ENCODE assay signal across 10 cellular contexts in genomic region chr13:52348983-52349780, GRCh38. TPM values are rescaled to one million over a fixed set of nuclear protein-coding genes. Genes with fewer than 3 reads are reported as not detected.
DNase-seq lines count a peak whose midpoint lies in the region; ATAC-seq and TF ChIP-seq lines count a peak whose summit lies in the region.
"Had no signal": no experiment of that assay in that cellular context is flagged by ENCODE, and none has a peak within 500 bp of the region (broad histone marks: within the 10 kb centered on the region; RNA-seq: fewer than 3 reads in every experiment).

No MANE protein-coding gene starts in this region.

- in situ Hi-C loops in HAP-1 (cut with MboI; ENCODE audit: low sequenced_read_pairs), result no loop called here

- no peaks in the 10 kb centered on the region for H3K27me3 ChIP-seq in HCT116 (ENCODE audit: insufficient read depth, low read length)
- H3K27me3 ChIP-seq in HAP-1 (ENCODE audit: low read depth), result peaks cover 12% of the 10 kb centered on the region

- no peak overlapping the region for H3K27ac Mint-ChIP-seq in activated naive CD8-positive, alpha-beta T cell treated with anti-CD3 and anti-CD28 coated beads for 36 hours

- intact Hi-C loops in HCT116 (cut with micrococcal nuclease), result loop anchor here (2.0 to 10.0 kb wide), 2 partner anchors 106 to 456 kb away; partner anchors contain the start of gene CKAP2

- CTCF ChIA-PET in HCT116 (lab: Charles Lee), result interaction anchor here (1.9 kb wide), 1 partner anchor 102 kb away, joined by 6 read pairs; the partner anchor contains the start of gene VPS36

- BruUV-seq in HCT116 (replicated peaks; lab: Mats Ljungman, UMichigan), result no TSS peak

- RAD21 ChIA-PET in HCT116 (lab: Charles Lee; ENCODE audit: low non-redundant PET in 1 of 2, low total read pairs in 2 of 2, uncharacterized antibody in 2 of 2, unreplicated experiment in 2 of 2), result no interaction called here

- H3K36me3 ChIP-seq in HCT116 (ENCODE audit: control insufficient read depth in 1 of 2, insufficient read depth in 2 of 2, low read length in 2 of 2) (no peaks in the 10 kb centered on the region), mesodermal cell (ENCODE audit: control insufficient read depth, insufficient read depth, low read length) (no peaks in the 10 kb centered on the region), HAP-1 (replicated peaks) (no peaks in the 10 kb centered on the region)

- H3K4me1 ChIP-seq in HCT116 (ENCODE audit: control insufficient read depth in 1 of 2, insufficient read depth in 2 of 2, low read length in 2 of 2) (peaks cover 22 to 25% of the 10 kb centered on the region in 2 experiments), mesodermal cell (ENCODE audit: control insufficient read depth, insufficient read depth, low read length, poor library complexity, severe bottlenecking) (peaks cover 7% of the 10 kb centered on the region), HAP-1 (no peaks in the 10 kb centered on the region)

- no peak for TF ChIP-seq POLR2A in HCT116 (IDR thresholded peaks at IDR 0.05; ENCODE audit: borderline replicate concordance, extremely low read depth, insufficient read depth, insufficient read length)

- POLR2A ChIA-PET in HCT116 (lab: Charles Lee), result interaction anchor here (0.8 to 1.1 kb wide), 3 partner anchors 9 to 101 kb away, joined by 3 to 5 read pairs (median 3); partner anchors contain the start of gene VPS36

- no peaks in the 10 kb centered on the region for H3K9me2 ChIP-seq in HCT116 (ENCODE audit: insufficient read depth)

- ATAC-seq in HCT116 (peak; percentile 77), GM21526 (IDR thresholded peaks at IDR 0.05; ENCODE audit: low FRiP score, unreplicated experiment) (no peak)

- no peaks in the 10 kb centered on the region for H3K36me3 Mint-ChIP-seq in activated naive CD8-positive, alpha-beta T cell treated with anti-CD3 and anti-CD28 coated beads for 36 hours

- H3K9me3 Mint-ChIP-seq in activated naive CD8-positive, alpha-beta T cell treated with anti-CD3 and anti-CD28 coated beads for 36 hours, result no peaks in the 10 kb centered on the region

- H3K79me2 ChIP-seq in HCT116 (ENCODE audit: insufficient read depth, low read length), result no peaks in the 10 kb centered on the region

- peaks cover 29% of the 10 kb centered on the region for H3K27me3 Mint-ChIP-seq in activated naive CD8-positive, alpha-beta T cell treated with anti-CD3 and anti-CD28 coated beads for 36 hours

- H3K9ac ChIP-seq in HCT116 (ENCODE audit: low read length), result peak overlapping the region; percentile 9; the same call in 1 of the 2 replicates

- H3K27ac ChIP-seq in HCT116 (ENCODE audit: low read depth, low read length) (peak overlapping the region; percentile 39; the same call in 1 of the 2 replicates), mesodermal cell (ENCODE audit: low read depth, low read length, severe bottlenecking) (peak overlapping the region; percentile 26)

- peak overlapping the region; percentile 97 for H2AFZ ChIP-seq in HCT116 (ENCODE audit: low read depth, low read length, poor library complexity, severe bottlenecking)

- peak overlapping the region; percentile 64 for H3K4me2 ChIP-seq in HCT116 (ENCODE audit: low read length)

- H4K20me1 ChIP-seq in HCT116 (ENCODE audit: insufficient read depth), result no peaks in the 10 kb centered on the region

- DNase-seq in COLO829 (ENCODE audit: low spot score) (peak; percentile 79), HCT116 (ENCODE audit: low read depth, low spot score) (peak; percentile 73), NCI-H1930 (lab: John Stamatoyannopoulos, UW) (no peak), foreskin melanocyte (no peak), HAP-1 (ENCODE audit: low spot score in 2 of 2) (no peak)
- peak; percentile 19 for DNase-seq in activated naive CD8-positive, alpha-beta T cell treated with anti-CD3 and anti-CD28 coated beads for 36 hours
- DNase-seq: left cardiac atrium, NCI-H2029 had no signal

- no peak for TF ChIP-seq CTCF in HCT116 (IDR thresholded peaks at IDR 0.05 in 2 of 3, conservative IDR thresholded peaks at IDR 0.05 in 1 of 3; ENCODE audit: borderline replicate concordance in 1 of 3, insufficient read depth in 1 of 3, low read depth in 2 of 3, low read length in 2 of 3)

- 63% methylated on average over 2 of the region's 6 CpGs; no CpG with 5 or more reads in 1 of the 2 experiments for WGBS in mesodermal cell (ENCODE audit: insufficient coverage in 2 of 2), 2 experiments

- no peak for TF ChIP-seq RAD21 in HCT116 (IDR thresholded peaks at IDR 0.05; ENCODE audit: low read depth)

- no peak overlapping the region for H3K4me3 Mint-ChIP-seq in activated naive CD8-positive, alpha-beta T cell treated with anti-CD3 and anti-CD28 coated beads for 36 hours

- H3K9me3 ChIP-seq in HCT116 (ENCODE audit: control insufficient read depth in 1 of 2, insufficient read depth in 1 of 2, low read depth in 1 of 2, low read length in 2 of 2) (no peaks in the 10 kb centered on the region), mesodermal cell (ENCODE audit: control insufficient read depth, low read length) (no peaks in the 10 kb centered on the region), HAP-1 (no peaks in the 10 kb centered on the region)

- H3K4me1 Mint-ChIP-seq in activated naive CD8-positive, alpha-beta T cell treated with anti-CD3 and anti-CD28 coated beads for 36 hours, result no peaks in the 10 kb centered on the region

- H3K4me3 ChIP-seq in HCT116 (replicated peaks in 1 of 2; ENCODE audit: low read depth in 1 of 2, low read length in 2 of 2) (no peak overlapping the region), mesodermal cell (ENCODE audit: extremely low read depth, insufficient read depth, low read length, poor library complexity, severe bottlenecking) (no peak overlapping the region), HAP-1 (no peak overlapping the region)

TF ChIP-seq in HCT116, 20 proteins besides CTCF, POLR2A, EP300 and RAD21 (continues in another document):
- no peak for TF ChIP-seq EZH2phosphoT487 (IDR thresholded peaks at IDR 0.05; ENCODE audit: borderline replicate concordance)
- no peak for TF ChIP-seq SRF (IDR thresholded peaks at IDR 0.05; ENCODE audit: low read depth)
- TF ChIP-seq EZH2 (IDR thresholded peaks at IDR 0.05), result no peak
- TF ChIP-seq SP1 (IDR thresholded peaks at IDR 0.05; ENCODE audit: low read depth), result peak; percentile 51; the same call in 1 of the 2 replicates
- no peak for TF ChIP-seq ELF1 (IDR thresholded peaks at IDR 0.05; ENCODE audit: borderline replicate concordance, low read depth)
- TF ChIP-seq EGR1 (IDR thresholded peaks at IDR 0.05; ENCODE audit: low read depth), result peak; percentile 38; the same call in 1 of the 2 replicates
- TF ChIP-seq, protein P1, sequence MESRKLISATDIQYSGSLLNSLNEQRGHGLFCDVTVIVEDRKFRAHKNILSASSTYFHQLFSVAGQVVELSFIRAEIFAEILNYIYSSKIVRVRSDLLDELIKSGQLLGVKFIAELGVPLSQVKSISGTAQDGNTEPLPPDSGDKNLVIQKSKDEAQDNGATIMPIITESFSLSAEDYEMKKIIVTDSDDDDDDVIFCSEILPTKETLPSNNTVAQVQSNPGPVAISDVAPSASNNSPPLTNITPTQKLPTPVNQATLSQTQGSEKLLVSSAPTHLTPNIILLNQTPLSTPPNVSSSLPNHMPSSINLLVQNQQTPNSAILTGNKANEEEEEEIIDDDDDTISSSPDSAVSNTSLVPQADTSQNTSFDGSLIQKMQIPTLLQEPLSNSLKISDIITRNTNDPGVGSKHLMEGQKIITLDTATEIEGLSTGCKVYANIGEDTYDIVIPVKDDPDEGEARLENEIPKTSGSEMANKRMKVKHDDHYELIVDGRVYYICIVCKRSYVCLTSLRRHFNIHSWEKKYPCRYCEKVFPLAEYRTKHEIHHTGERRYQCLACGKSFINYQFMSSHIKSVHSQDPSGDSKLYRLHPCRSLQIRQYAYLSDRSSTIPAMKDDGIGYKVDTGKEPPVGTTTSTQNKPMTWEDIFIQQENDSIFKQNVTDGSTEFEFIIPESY (IDR thresholded peaks at IDR 0.05; ENCODE audit: extremely low read depth, insufficient replicate concordance, low read length), result no peak
- no peak for TF ChIP-seq TCF7L2 (IDR thresholded peaks at IDR 0.05; ENCODE audit: borderline replicate concordance, extremely low read depth, insufficient read depth, insufficient read length)
- TF ChIP-seq, protein P2, sequence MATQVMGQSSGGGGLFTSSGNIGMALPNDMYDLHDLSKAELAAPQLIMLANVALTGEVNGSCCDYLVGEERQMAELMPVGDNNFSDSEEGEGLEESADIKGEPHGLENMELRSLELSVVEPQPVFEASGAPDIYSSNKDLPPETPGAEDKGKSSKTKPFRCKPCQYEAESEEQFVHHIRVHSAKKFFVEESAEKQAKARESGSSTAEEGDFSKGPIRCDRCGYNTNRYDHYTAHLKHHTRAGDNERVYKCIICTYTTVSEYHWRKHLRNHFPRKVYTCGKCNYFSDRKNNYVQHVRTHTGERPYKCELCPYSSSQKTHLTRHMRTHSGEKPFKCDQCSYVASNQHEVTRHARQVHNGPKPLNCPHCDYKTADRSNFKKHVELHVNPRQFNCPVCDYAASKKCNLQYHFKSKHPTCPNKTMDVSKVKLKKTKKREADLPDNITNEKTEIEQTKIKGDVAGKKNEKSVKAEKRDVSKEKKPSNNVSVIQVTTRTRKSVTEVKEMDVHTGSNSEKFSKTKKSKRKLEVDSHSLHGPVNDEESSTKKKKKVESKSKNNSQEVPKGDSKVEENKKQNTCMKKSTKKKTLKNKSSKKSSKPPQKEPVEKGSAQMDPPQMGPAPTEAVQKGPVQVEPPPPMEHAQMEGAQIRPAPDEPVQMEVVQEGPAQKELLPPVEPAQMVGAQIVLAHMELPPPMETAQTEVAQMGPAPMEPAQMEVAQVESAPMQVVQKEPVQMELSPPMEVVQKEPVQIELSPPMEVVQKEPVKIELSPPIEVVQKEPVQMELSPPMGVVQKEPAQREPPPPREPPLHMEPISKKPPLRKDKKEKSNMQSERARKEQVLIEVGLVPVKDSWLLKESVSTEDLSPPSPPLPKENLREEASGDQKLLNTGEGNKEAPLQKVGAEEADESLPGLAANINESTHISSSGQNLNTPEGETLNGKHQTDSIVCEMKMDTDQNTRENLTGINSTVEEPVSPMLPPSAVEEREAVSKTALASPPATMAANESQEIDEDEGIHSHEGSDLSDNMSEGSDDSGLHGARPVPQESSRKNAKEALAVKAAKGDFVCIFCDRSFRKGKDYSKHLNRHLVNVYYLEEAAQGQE (IDR thresholded peaks at IDR 0.05; ENCODE audit: low read depth), result no peak
- no peak for TF ChIP-seq YY1 (IDR thresholded peaks at IDR 0.05; ENCODE audit: extremely low read depth, insufficient replicate concordance, low read depth, low read length)
- peak; percentile 50; the same call in 1 of the 2 replicates for TF ChIP-seq JUND (IDR thresholded peaks at IDR 0.05)
- TF ChIP-seq ZNF274 (IDR thresholded peaks at IDR 0.05; ENCODE audit: low read depth, low read length), result no peak

RNA-seq across cellular contexts. Expression of gene THSD1, which starts 56.8 kb away (rescaled TPM):
- total RNA-seq in HCT116 (2021; ENCODE audit: unreplicated experiment), result 0.76 TPM
- polyA plus RNA-seq in HCT116 (2012), result 0.47 and 0.56 TPM in 2 replicates
- under 1 TPM; 0.14 to 0.26 TPM for total RNA-seq in activated naive CD8-positive, alpha-beta T cell treated with anti-CD3 and anti-CD28 coated beads for 36 hours
- polyA plus RNA-seq in mesodermal cell (2013, experiment 1 of 2), result 16.8 TPM
- 12.8 TPM for polyA plus RNA-seq in mesodermal cell (2013, experiment 2 of 2)

Comparison
In these comparisons a context has a peak if more than half of its experiments do, and no peak if none do; other contexts are left out.
1. DNase-seq: peak in COLO829 (single experiment), HCT116 (single experiment) and activated naive CD8-positive, alpha-beta T cell treated with anti-CD3 and anti-CD28 coated beads for 36 hours (single experiment); none in NCI-H1930 (0 of 2), foreskin melanocyte (single experiment) and HAP-1 (0 of 2).